16 cellular contexts compared by ENCODE assay signal in the genomic region with DNA sequence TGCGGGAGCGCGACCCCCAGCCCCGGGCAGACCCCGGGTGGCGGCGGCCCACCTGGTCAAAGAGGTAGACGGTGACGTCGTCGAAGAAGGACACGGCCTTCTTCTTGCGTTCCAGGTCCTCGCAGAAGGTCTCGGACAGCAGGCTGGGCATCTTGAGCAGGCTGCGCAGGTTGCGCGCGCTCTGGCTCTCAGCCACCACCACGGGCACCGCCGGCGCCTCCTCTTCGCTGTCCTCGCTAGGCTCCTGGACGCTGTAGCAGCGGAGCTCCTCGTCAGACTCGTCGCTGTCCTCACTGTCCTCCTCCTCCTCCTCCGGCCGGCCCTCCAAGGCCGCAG. TPM values are rescaled to one million over a fixed set of nuclear protein-coding genes. Genes with fewer than 3 reads are reported as not detected.
DNase-seq lines count a peak whose midpoint lies in the region; ATAC-seq, FAIRE-seq and TF ChIP-seq lines count a peak whose summit lies in the region.
"Had no signal": no experiment of that assay in that cellular context is flagged by ENCODE, and none has a peak within 500 bp of the region (broad histone marks: within the 10 kb centered on the region; RNA-seq: fewer than 3 reads in every experiment).

No MANE protein-coding gene starts in this region.

- H3K4me1 ChIP-seq in A673 (ENCODE audit: insufficient read depth, low read length, poor library complexity, severe bottlenecking) (peaks cover 14% of the 10 kb centered on the region), HUES64 (ENCODE audit: insufficient read depth, low read length) (no peaks in the 10 kb centered on the region), neural progenitor cell (no peaks in the 10 kb centered on the region)

- H3K27ac ChIP-seq in A673 (ENCODE audit: low read depth, low read length, poor library complexity, severe bottlenecking) (peak overlapping the region; percentile 70), HUES64 (ENCODE audit: low read depth, low read length) (peak overlapping the region; percentile 49), neural progenitor cell (no peak overlapping the region)
- H3K27ac ChIP-seq: ovary, uterus had no signal

- BruUV-seq in A673 (replicated peaks; lab: Mats Ljungman, UMichigan), result no TSS peak

- 93% methylated on average over 33 of the region's 33 CpGs for WGBS in HUES64

- TF ChIP-seq POLR2A in H54 (IDR thresholded peaks at IDR 0.05; ENCODE audit: low read depth, low read length), result no peak

- no peak overlapping the region for H3K27ac Mint-ChIP-seq in neural progenitor cell
- H3K27ac Mint-ChIP-seq: activated CD8-positive, alpha-beta memory T cell treated with anti-CD3 and anti-CD28 coated beads, Interleukin-2, amount 10 ng/mL, durations not matched to agents 7 days and 5 days had no signal

- TF ChIP-seq CTCF in A673 (conservative IDR thresholded peaks at IDR 0.05; ENCODE audit: low read depth, low read length), result no peak
- no peak for TF ChIP-seq CTCF in neural progenitor cell (IDR thresholded peaks at IDR 0.05)

- peaks cover 2% of the 10 kb centered on the region for H3K36me3 Mint-ChIP-seq in neural progenitor cell
- H3K36me3 Mint-ChIP-seq: activated CD8-positive, alpha-beta memory T cell treated with anti-CD3 and anti-CD28 coated beads, Interleukin-2, amount 10 ng/mL, durations not matched to agents 7 days and 5 days; activated naive CD8-positive, alpha-beta T cell treated with anti-CD3 and anti-CD28 coated beads for 36 hours had no signal

- H3K4me3 ChIP-seq in A673 (ENCODE audit: low read depth, low read length, poor library complexity, severe bottlenecking), result peak overlapping the region; percentile 55
- no peak overlapping the region for H3K4me3 ChIP-seq in HUES64 (ENCODE audit: low read length)
- H3K4me3 ChIP-seq in neural progenitor cell, result no peak overlapping the region
- H3K4me3 ChIP-seq: GM12878, ovary, uterus had no signal

- DNase-seq in A673 (ENCODE audit: low spot score), result no peak
- peak; percentile 51 for DNase-seq in cerebellar cortex (ENCODE audit: low spot score)
- DNase-seq in neural progenitor cell (ENCODE audit: low spot score), result peak; percentile 32
- DNase-seq in activated CD8-positive, alpha-beta memory T cell treated with anti-CD3 and anti-CD28 coated beads, Interleukin-2, amount 50 U/mL, for 4 hours, result no peak
- DNase-seq in RCC 7860 (ENCODE audit: low spot score), result no peak
- DNase-seq in H54 (ENCODE audit: insufficient read length, low spot score), result no peak
- DNase-seq: cerebellar nuclear complex, DMS79 treated with DMSO at 0.1 percent for 48 hours had no signal

- H3K4me1 Mint-ChIP-seq in neural progenitor cell, result peaks cover 3% of the 10 kb centered on the region

- POLR2A ChIA-PET in A673 (lab: Charles Lee; ENCODE audit: low non-redundant PET), result no interaction called here

- H3K9ac ChIP-seq in HUES64 (ENCODE audit: low read depth, low read length) (no peak overlapping the region), neural progenitor cell (no peak overlapping the region)

- intact Hi-C loops in A673 (cut with micrococcal nuclease; ENCODE audit: unreplicated experiment), result no loop called here

- CTCF ChIA-PET in A673 (lab: Charles Lee), result no interaction called here

- no peaks in the 10 kb centered on the region for H3K36me3 ChIP-seq in A673 (ENCODE audit: insufficient read depth, low read length, poor library complexity, severe bottlenecking)
- H3K36me3 ChIP-seq in HUES64 (ENCODE audit: insufficient read depth, low read length), result no peaks in the 10 kb centered on the region
- no peaks in the 10 kb centered on the region for H3K36me3 ChIP-seq in neural progenitor cell
- H3K36me3 ChIP-seq: ovary, uterus had no signal

- ATAC-seq in GM19351 (IDR thresholded peaks at IDR 0.05; ENCODE audit: unreplicated experiment), result no peak

- H3K27me3 Mint-ChIP-seq in neural progenitor cell (ENCODE audit: insufficient read depth, low read depth), result peaks cover 7% of the 10 kb centered on the region
- H3K27me3 Mint-ChIP-seq: activated naive CD8-positive, alpha-beta T cell treated with anti-CD3 and anti-CD28 coated beads for 36 hours had no signal

- FAIRE-seq in RCC 7860 (lab: Jason Lieb, UNC) (no peak), H54 (lab: Jason Lieb, UNC) (no peak)

- no peaks in the 10 kb centered on the region for H3K79me2 ChIP-seq in neural progenitor cell (ENCODE audit: low read depth)

- H3K27me3 ChIP-seq in A673 (replicated peaks; ENCODE audit: insufficient read depth, low read depth, low read length, poor library complexity), result no peaks in the 10 kb centered on the region
- H3K27me3 ChIP-seq in HUES64 (ENCODE audit: insufficient read depth, low read length), result no peaks in the 10 kb centered on the region
- peaks cover 14% of the 10 kb centered on the region for H3K27me3 ChIP-seq in neural progenitor cell
- H3K27me3 ChIP-seq: ovary, uterus had no signal

- peaks cover 10% of the 10 kb centered on the region for H3F3A ChIP-seq in neural progenitor cell (ENCODE audit: low read depth)

- H3K4me2 ChIP-seq in neural progenitor cell, result no peak overlapping the region

- no peaks in the 10 kb centered on the region for H3K9me3 Mint-ChIP-seq in neural progenitor cell
- H3K9me3 Mint-ChIP-seq: activated naive CD8-positive, alpha-beta T cell treated with anti-CD3 and anti-CD28 coated beads for 36 hours had no signal

- H3K9me3 ChIP-seq in A673 (ENCODE audit: low read depth, low read length, poor library complexity, severe bottlenecking) (no peaks in the 10 kb centered on the region), HUES64 (ENCODE audit: insufficient read depth, low read depth, low read length) (no peaks in the 10 kb centered on the region), neural progenitor cell (ENCODE audit: low read depth) (no peaks in the 10 kb centered on the region)
- H3K9me3 ChIP-seq: ovary, uterus had no signal

- no peak overlapping the region for H2AFZ ChIP-seq in neural progenitor cell (replicated peaks)

- H3K4me3 Mint-ChIP-seq in neural progenitor cell, result no peak overlapping the region

- peaks cover 4% of the 10 kb centered on the region for H4K20me1 ChIP-seq in neural progenitor cell (ENCODE audit: low read depth)

RNA-seq across cellular contexts. Expression of a gene that starts 45.2 kb away (rescaled TPM):
- total RNA-seq in A673 (2021) (not detected in 2 replicates), neural progenitor cell (ENCODE audit: low replicate concordance) (not detected in 2 replicates)
- polyA plus RNA-seq in HUES64 (2013, experiment 1 of 2), result not detected
- polyA plus RNA-seq in HUES64 (2013, experiment 2 of 2), result not detected
- total RNA-seq: activated CD8-positive, alpha-beta memory T cell treated with anti-CD3 and anti-CD28 coated beads, Interleukin-2, amount 10 ng/mL, durations not matched to agents 7 days and 5 days; activated naive CD8-positive, alpha-beta T cell treated with anti-CD3 and anti-CD28 coated beads for 36 hours; GM12878; HT1080; ovary; uterus had no signal
- polyA plus RNA-seq: GM12878, ovary had no signal

RNA-seq across cellular contexts. Expression of a gene that starts 45.9 kb away (rescaled TPM):
- total RNA-seq in A673 (2021) (0.90 and 1.4 TPM in 2 replicates), neural progenitor cell (ENCODE audit: low replicate concordance) (0.32 and 4.4 TPM in 2 replicates)
- 1.1 TPM for polyA plus RNA-seq in HUES64 (2013, experiment 1 of 2)
- 1.2 TPM for polyA plus RNA-seq in HUES64 (2013, experiment 2 of 2)
- total RNA-seq: GM12878 had no signal

Comparison
In these comparisons a context has a peak if more than half of its experiments do, and no peak if none do; other contexts are left out.
1. DNase-seq: peak in cerebellar cortex (single experiment) and neural progenitor cell (single experiment); none in A673 (single experiment), activated CD8-positive, alpha-beta memory T cell treated with anti-CD3 and anti-CD28 coated beads, Interleukin-2, amount 50 U/mL, for 4 hours (single experiment), RCC 7860 (single experiment) and H54 (single experiment).